28 cellular contexts compared by ENCODE assay signal in the genomic region with DNA sequence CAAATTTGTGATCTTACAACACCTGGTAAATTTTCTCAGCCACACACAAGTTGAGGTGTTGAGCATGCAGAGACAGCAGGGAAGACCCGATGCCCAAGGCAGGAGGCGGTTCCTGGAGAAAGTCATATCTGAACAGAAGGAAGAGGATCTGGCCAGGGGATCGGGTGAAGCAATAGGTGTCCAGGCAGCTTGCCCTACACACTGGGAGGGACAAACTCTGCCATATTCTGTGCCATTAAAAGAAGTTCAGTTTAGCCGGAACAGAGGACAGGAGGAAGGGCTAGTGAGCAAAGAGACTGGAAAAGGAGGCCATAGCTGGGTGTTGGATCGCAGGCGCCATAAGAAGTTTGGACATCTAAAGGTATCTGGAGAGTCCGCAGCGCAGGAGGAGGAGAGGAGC.
"Had no signal": no experiment of that assay in that cellular context is flagged by ENCODE, and none has a peak within 500 bp of the region (broad histone marks: within the 10 kb centered on the region; RNA-seq: fewer than 3 reads in every experiment).

No MANE protein-coding gene starts in this region.

- H3K27me3 ChIP-seq: colonic mucosa, gastrocnemius medialis, hepatocyte, neutrophil, pancreas, upper lobe of left lung, vagina had no signal

- H2AFZ ChIP-seq: hepatocyte had no signal

- H3K79me2 ChIP-seq: hepatocyte had no signal

- H3K4me3 ChIP-seq: colonic mucosa, gastrocnemius medialis, hepatocyte, pancreas, prostate gland, skin epidermis, upper lobe of left lung, vagina had no signal

- ATAC-seq: activated naive CD4-positive, alpha-beta T cell treated with anti-CD3 and anti-CD28 coated beads, Interleukin-2, amount 50 U/mL, for 72 hours; activated T-cell treated with anti-CD3 and anti-CD28 coated beads, Interleukin-2, amount 50 U/mL, for 72 hours; left cardiac atrium; sciatic nerve had no signal

- DNase-seq: activated CD4-positive, alpha-beta T cell treated with anti-CD3 and anti-CD28 coated beads for 4 hours; activated CD4-positive, alpha-beta T cell treated with anti-CD3 and anti-CD28 coated beads, Interleukin-2, amount 50 U/mL, for 4 hours; activated naive CD4-positive, alpha-beta T cell; activated T-cell treated with anti-CD3 and anti-CD28 coated beads for 4 hours; activated T-cell treated with anti-CD3 and anti-CD28 coated beads, Interleukin-2, amount 50 U/mL, for 72 hours; colonic mucosa; effector CD8-positive, alpha-beta T cell; left cardiac atrium; mammary epithelial cell; retina; stimulated activated CD4-positive, alpha-beta T cell treated with anti-CD3 and anti-CD28 coated beads, Interleukin-12 subunit alpha, Interleukin-12 subunit beta, amount 100 ng/mL, for 4 hours; stimulated activated CD4-positive, alpha-beta T cell treated with anti-CD3 and anti-CD28 coated beads, Interleukin-4, amount 100 ng/mL, for 1 hour; substantia nigra; T-helper 9 cell; upper lobe of left lung had no signal

- FAIRE-seq: bronchial epithelial cell, keratinocyte, pancreas, TTC549 had no signal

- H3K4me2 ChIP-seq: hepatocyte had no signal

- H3K27ac ChIP-seq: colonic mucosa, gastrocnemius medialis, hepatocyte, neutrophil, prostate gland, skin epidermis, upper lobe of left lung, vagina, VCaP had no signal

- H3K9me3 ChIP-seq: colonic mucosa, gastrocnemius medialis, neutrophil, pancreas, prostate gland, upper lobe of left lung, vagina had no signal

- H3K36me3 ChIP-seq: colonic mucosa, gastrocnemius medialis, neutrophil, pancreas, prostate gland, upper lobe of left lung, vagina had no signal

- H3K4me1 ChIP-seq: colonic mucosa, gastrocnemius medialis, prostate gland, upper lobe of left lung, vagina had no signal
